14 cellular contexts compared by ENCODE assay signal in genomic region chrX:1561164-1561563, GRCh38. TPM values are rescaled to one million over a fixed set of nuclear protein-coding genes. Genes with fewer than 3 reads are reported as not detected.
"Had no signal": no experiment of that assay in that cellular context is flagged by ENCODE, and none has a peak within 500 bp of the region (broad histone marks: within the 10 kb centered on the region; RNA-seq: fewer than 3 reads in every experiment).

No MANE protein-coding gene starts in this region.

- DNase-seq: activated effector memory CD4-positive, alpha-beta T cell treated with Interleukin-2 at 50 U/mL for 16 hours; activated T-cell treated with anti-CD3 and anti-CD28 coated beads for 4 hours; colonic mucosa; effector CD8-positive, alpha-beta T cell; heart right ventricle; mucosa of descending colon; ovary; stimulated activated CD4-positive, alpha-beta T cell treated with anti-CD3 and anti-CD28 coated beads, Interleukin-2, amount 100 ng/mL, for 48 hours had no signal

- H3K27me3 Mint-ChIP-seq: activated CD4-positive, alpha-beta memory T cell treated with anti-CD3 and anti-CD28 coated beads for 36 hours had no signal

- H3K4me3 Mint-ChIP-seq: activated CD4-positive, alpha-beta memory T cell treated with anti-CD3 and anti-CD28 coated beads for 36 hours; neural crest cell had no signal

- H3K4me1 Mint-ChIP-seq: neural crest cell had no signal

- ATAC-seq: heart right ventricle, mucosa of descending colon had no signal

- H3K9me3 Mint-ChIP-seq: activated CD4-positive, alpha-beta memory T cell treated with anti-CD3 and anti-CD28 coated beads for 36 hours had no signal

RNA-seq across cellular contexts. Expression of gene P2RY8, which starts 24.2 kb away (rescaled TPM):
- total RNA-seq: fibroblast of lung, neural crest cell had no signal

RNA-seq across cellular contexts. Expression of gene ASMT, which starts 53.7 kb away (rescaled TPM):
- total RNA-seq: cardiac septum; fibroblast of lung; heart right ventricle; lung microvascular endothelial cell; T-helper 2 cell treated with Interferon-gamma antibody and Interleukin-4, amounts not matched to agents 100 ng/mL and 5 ng/mL, for 36 hours had no signal
